Comparison of ENCODE assay signal across 16 cellular contexts in the genomic region with DNA sequence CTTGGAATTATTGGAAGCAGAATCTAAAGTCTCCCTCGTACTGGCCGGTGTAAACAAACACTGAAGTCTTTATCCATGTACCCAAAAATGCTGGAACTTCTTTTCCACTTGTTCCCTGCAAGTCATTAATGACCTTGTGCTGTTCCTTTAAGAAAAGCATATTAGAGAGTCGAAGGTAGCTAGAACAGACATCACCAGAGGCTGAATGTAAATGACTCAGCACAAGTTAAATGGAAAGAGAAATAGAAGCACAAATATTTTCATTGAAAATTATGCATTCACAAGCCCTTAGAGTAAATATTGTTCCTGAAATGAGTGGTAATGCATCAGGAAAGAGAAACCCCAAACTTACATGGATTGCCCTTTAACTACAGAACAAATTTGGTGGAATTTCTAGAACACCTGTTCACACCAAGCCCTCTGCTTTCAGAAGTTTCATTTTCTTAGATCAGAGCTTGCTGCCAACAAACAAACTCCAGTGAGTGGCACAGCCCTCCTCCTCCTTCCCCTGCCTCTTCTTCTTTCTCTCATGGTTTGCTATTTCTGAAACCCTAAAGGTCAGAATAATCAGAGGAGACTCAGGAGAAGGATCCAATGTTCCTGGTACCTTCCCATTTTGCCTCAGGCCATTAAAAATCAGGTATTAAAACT.
DNase-seq lines count a peak whose midpoint lies in the region; ATAC-seq and TF ChIP-seq lines count a peak whose summit lies in the region.
"Had no signal": no experiment of that assay in that cellular context is flagged by ENCODE, and none has a peak within 500 bp of the region (broad histone marks: within the 10 kb centered on the region; RNA-seq: fewer than 3 reads in every experiment).

No MANE protein-coding gene starts in this region.

- no peak overlapping the region for H3K4me2 ChIP-seq in SK-N-SH

- no peak overlapping the region for H2AFZ ChIP-seq in SK-N-SH (ENCODE audit: low read depth)

- DNase-seq in SK-N-SH (no peak), astrocyte of the hippocampus (ENCODE audit: low read depth, low spot score) (peak; percentile 7), fibroblast of the aortic adventitia (ENCODE audit: low read depth) (peak; percentile 33), stromal cell of bone marrow (ENCODE audit: low read depth) (peak; percentile 25), nucleus accumbens (lab: John Stamatoyannopoulos, UW) (no peak), medulla oblongata (ENCODE audit: extremely low spot score) (no peak), omental fat pad (ENCODE audit: low spot score) (no peak)
- DNase-seq: activated CD4-positive, alpha-beta T cell treated with anti-CD3 and anti-CD28 coated beads, Interleukin-2, amount 10 ng/mL, durations not matched to agents 7 days and 5 days; activated naive CD4-positive, alpha-beta T cell; anterior cingulate cortex; DMS79 treated with DMSO at 0.1 percent for 48 hours; heart left ventricle; NCI-H187 treated with DMSO at 0.1 percent for 48 hours; right cardiac atrium; stomach had no signal

- ATAC-seq in SK-N-SH treated with all-trans-retinoic acid at 6 μM for 48 hours (peak; percentile 69; the same call in 2 of the 3 replicates), omental fat pad (ENCODE audit: low FRiP score) (no peak)
- ATAC-seq: heart left ventricle, right cardiac atrium had no signal

- H3K4me3 ChIP-seq in SK-N-SH (ENCODE audit: low read depth in 2 of 2, low read length in 1 of 2) (no peak overlapping the region), fibroblast of the aortic adventitia (ENCODE audit: low read depth, low read length) (no peak overlapping the region)
- H3K4me3 ChIP-seq: heart left ventricle, stomach had no signal

- H3K27ac ChIP-seq in SK-N-SH (ENCODE audit: low read depth in 2 of 2, low read length in 1 of 2) = no peak overlapping the region
- H3K27ac ChIP-seq: heart left ventricle, stomach had no signal

- H3K36me3 ChIP-seq in SK-N-SH (replicated peaks in 1 of 2; ENCODE audit: control insufficient read depth in 1 of 2, insufficient read depth in 2 of 2, low read length in 1 of 2) = no peaks in the 10 kb centered on the region
- H3K36me3 ChIP-seq: heart left ventricle, stomach had no signal

- H3K9me2 ChIP-seq in SK-N-SH = no peaks in the 10 kb centered on the region

- no peak for TF ChIP-seq RAD21 in SK-N-SH (IDR thresholded peaks at IDR 0.05; ENCODE audit: low read length)

- no peaks in the 10 kb centered on the region for H3K27me3 ChIP-seq in SK-N-SH (ENCODE audit: insufficient read depth)
- H3K27me3 ChIP-seq: heart left ventricle, stomach had no signal

- no peaks in the 10 kb centered on the region for H3K79me2 ChIP-seq in SK-N-SH (ENCODE audit: insufficient read depth)

- TF ChIP-seq EP300 in SK-N-SH (IDR thresholded peaks at IDR 0.05; ENCODE audit: borderline replicate concordance in 1 of 2, low read depth in 1 of 2, low read length in 1 of 2) = no peak

- H3K9me3 ChIP-seq in SK-N-SH = no peaks in the 10 kb centered on the region
- H3K9me3 ChIP-seq: heart left ventricle, stomach had no signal

- POLR2A ChIA-PET in SK-N-SH (lab: Yijun Ruan, JAX) = no interaction called here

- TF ChIP-seq CTCF in SK-N-SH (IDR thresholded peaks at IDR 0.05) (no peak), fibroblast of the aortic adventitia (IDR thresholded peaks at IDR 0.05; ENCODE audit: insufficient read depth, low read length) (no peak), omental fat pad (IDR thresholded peaks at IDR 0.05) (no peak)

- no peaks in the 10 kb centered on the region for H4K20me1 ChIP-seq in SK-N-SH (ENCODE audit: insufficient read depth)

- no peak overlapping the region for H3K9ac ChIP-seq in SK-N-SH

- no peaks in the 10 kb centered on the region for H3F3A ChIP-seq in SK-N-SH (replicated peaks; ENCODE audit: insufficient read depth)

- WGBS in SK-N-SH (ENCODE audit: low lambda C conversion rate) = 61% methylated on average over 3 of the region's 3 CpGs

- H3K4me1 ChIP-seq in SK-N-SH (ENCODE audit: control insufficient read depth in 1 of 2, insufficient read depth in 2 of 2, low read depth in 1 of 2, low read length in 1 of 2) = peaks cover 0 to 8% of the 10 kb centered on the region in 2 experiments; a peak in 1 of 4 replicates

- CTCF ChIA-PET in SK-N-SH (lab: Yijun Ruan, JAX) = interaction anchor here (0.9 kb wide), 1 partner anchor 13 kb away, joined by 3 read pairs; no protein-coding TSS in a partner anchor

TF ChIP-seq in SK-N-SH treated with all-trans-retinoic acid at 6 μM for 48 hours, 23 proteins besides CTCF, POLR2A, EP300 and RAD21 (continues in another document):
- TF ChIP-seq ZFP30 (CRISPR knock-in tag; IDR thresholded peaks at IDR 0.05) (no peak), TOX (CRISPR knock-in tag; IDR thresholded peaks at IDR 0.05; ENCODE audit: borderline replicate concordance) (no peak), BACH2 (CRISPR knock-in tag; IDR thresholded peaks at IDR 0.05; ENCODE audit: borderline replicate concordance) (no peak), SNAI2 (CRISPR knock-in tag; IDR thresholded peaks at IDR 0.05) (no peak), ZNF565 (CRISPR knock-in tag; conservative IDR thresholded peaks at IDR 0.05; ENCODE audit: low read depth) (no peak), ISL1 (CRISPR knock-in tag; IDR thresholded peaks at IDR 0.05) (no peak), GLIS3 (CRISPR knock-in tag; IDR thresholded peaks at IDR 0.05) (no peak), ZNF70 (CRISPR knock-in tag; IDR thresholded peaks at IDR 0.05) (no peak), OSR1 (CRISPR knock-in tag; IDR thresholded peaks at IDR 0.05) (no peak), ZNF8 (CRISPR knock-in tag; IDR thresholded peaks at IDR 0.05) (no peak)
- TF ChIP-seq, protein P1, sequence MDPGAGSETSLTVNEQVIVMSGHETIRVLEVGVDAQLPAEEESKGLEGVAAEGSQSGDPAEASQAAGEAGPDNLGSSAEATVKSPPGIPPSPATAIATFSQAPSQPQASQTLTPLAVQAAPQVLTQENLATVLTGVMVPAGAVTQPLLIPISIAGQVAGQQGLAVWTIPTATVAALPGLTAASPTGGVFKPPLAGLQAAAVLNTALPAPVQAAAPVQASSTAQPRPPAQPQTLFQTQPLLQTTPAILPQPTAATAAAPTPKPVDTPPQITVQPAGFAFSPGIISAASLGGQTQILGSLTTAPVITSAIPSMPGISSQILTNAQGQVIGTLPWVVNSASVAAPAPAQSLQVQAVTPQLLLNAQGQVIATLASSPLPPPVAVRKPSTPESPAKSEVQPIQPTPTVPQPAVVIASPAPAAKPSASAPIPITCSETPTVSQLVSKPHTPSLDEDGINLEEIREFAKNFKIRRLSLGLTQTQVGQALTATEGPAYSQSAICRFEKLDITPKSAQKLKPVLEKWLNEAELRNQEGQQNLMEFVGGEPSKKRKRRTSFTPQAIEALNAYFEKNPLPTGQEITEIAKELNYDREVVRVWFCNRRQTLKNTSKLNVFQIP (CRISPR knock-in tag; IDR thresholded peaks at IDR 0.05; ENCODE audit: borderline replicate concordance, low read depth) = no peak

TF ChIP-seq in SK-N-SH, 30 proteins besides CTCF, POLR2A, EP300 and RAD21:
- TF ChIP-seq EZH2phosphoT487 (IDR thresholded peaks at IDR 0.05; ENCODE audit: borderline replicate concordance, low read depth) = no peak

Comparison
In these comparisons a context has a peak if more than half of its experiments do, and no peak if none do; other contexts are left out.
1. DNase-seq: peak in astrocyte of the hippocampus (single experiment), fibroblast of the aortic adventitia (single experiment) and stromal cell of bone marrow (single experiment); none in SK-N-SH (single experiment), nucleus accumbens (0 of 56), medulla oblongata (single experiment) and omental fat pad (single experiment).